10 cellular contexts compared by ENCODE assay signal in the genomic region with DNA sequence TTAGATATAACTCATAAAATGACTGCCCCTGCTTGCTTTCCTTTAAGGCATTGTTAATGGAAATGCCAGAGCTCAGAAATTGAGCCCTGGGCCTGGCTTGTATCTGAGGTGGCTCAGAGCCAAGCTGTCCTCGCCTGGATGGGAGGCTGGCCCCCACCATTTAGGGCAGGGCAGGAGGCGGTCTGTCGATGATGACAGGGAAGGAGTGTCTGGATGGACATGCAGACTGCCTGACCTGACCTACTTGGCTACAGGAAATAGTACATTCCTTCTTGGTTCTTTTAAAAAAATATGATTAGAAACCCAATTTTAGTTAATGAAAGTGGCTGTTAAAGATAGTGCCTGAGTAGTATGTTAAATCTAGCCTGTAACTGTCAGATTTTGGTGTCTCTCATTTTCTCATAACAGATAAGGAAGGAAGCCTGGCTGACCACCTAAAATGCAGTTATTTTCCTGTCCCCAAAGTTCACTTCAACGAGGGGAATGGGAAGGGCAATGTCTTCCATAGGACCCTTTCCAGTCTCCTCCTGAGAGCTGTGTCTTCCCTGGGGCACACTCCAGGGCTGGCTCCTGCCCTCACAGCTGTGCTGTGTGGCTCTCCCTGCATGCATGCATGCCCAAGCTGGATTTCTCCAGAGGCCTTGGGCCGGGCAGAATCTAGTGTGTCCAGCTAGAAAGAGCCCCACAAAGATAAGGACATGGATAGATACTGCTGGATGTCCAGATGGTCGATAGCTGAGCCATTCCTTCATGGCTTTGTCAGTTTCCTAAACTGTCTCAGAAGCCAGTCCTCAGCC. TPM values are rescaled to one million over a fixed set of nuclear protein-coding genes. Genes with fewer than 3 reads are reported as not detected.
A peak's percentile ranks its signal among the peaks of the same experiment; 100 is the strongest.
DNase-seq lines count a peak whose midpoint lies in the region; ATAC-seq and TF ChIP-seq lines count a peak whose summit lies in the region.
"Had no signal": no experiment of that assay in that cellular context is flagged by ENCODE, and none has a peak within 500 bp of the region (broad histone marks: within the 10 kb centered on the region; RNA-seq: fewer than 3 reads in every experiment).

No MANE protein-coding gene starts in this region.

- H3K9me3 ChIP-seq in lung (ENCODE audit: control insufficient read depth in 2 of 2, insufficient read depth in 1 of 2, low read length in 1 of 2) (no peaks in the 10 kb centered on the region), thyroid gland (no peaks in the 10 kb centered on the region)

- H3K4me1 ChIP-seq in lung (ENCODE audit: control insufficient read depth in 2 of 2, insufficient read depth in 2 of 2, low read length in 2 of 2) = peaks cover 15 to 31% of the 10 kb centered on the region in 2 donors
- peaks cover 33 to 52% of the 10 kb centered on the region in 2 donors for H3K4me1 ChIP-seq in thyroid gland

- H3K27ac ChIP-seq in lung (ENCODE audit: low read depth in 1 of 2, low read length in 1 of 2) = peak overlapping the region in 1 of 2 donors; percentile 52
- H3K27ac ChIP-seq in thyroid gland = peak overlapping the region; percentile 17 to 81 (median 73)

- H3K4me3 ChIP-seq in lung (no peak overlapping the region), thyroid gland (replicated peaks in 1 of 3) (no peak overlapping the region)

- peaks cover 0 to 18% of the 10 kb centered on the region in 2 donors for H3K36me3 ChIP-seq in lung (ENCODE audit: control insufficient read depth in 2 of 2, insufficient read depth in 2 of 2, low read length in 2 of 2)
- H3K36me3 ChIP-seq in thyroid gland = peaks cover 6 to 14% of the 10 kb centered on the region in 2 donors

- DNase-seq in NCI-H226 = peak; percentile 57
- DNase-seq in epidermal melanocyte (ENCODE audit: insufficient read length, low spot score) = peak; percentile 45
- peak; percentile 51 for DNase-seq in lung (ENCODE audit: low spot score)
- peak; percentile 81 to 88 for DNase-seq in thyroid gland
- no peak for DNase-seq in NCI-H82 (lab: John Stamatoyannopoulos, UW)
- no peak for DNase-seq in GM19238 (ENCODE audit: insufficient read length, low spot score)
- DNase-seq: NCI-H2107; stimulated activated CD4-positive, alpha-beta T cell treated with anti-CD3 and anti-CD28 coated beads, Interleukin-12 subunit alpha, Interleukin-12 subunit beta, amount 100 ng/mL, for 4 hours had no signal

- no peak for TF ChIP-seq POLR2A in thyroid gland (IDR thresholded peaks at IDR 0.05)

- H3K27me3 ChIP-seq in lung (ENCODE audit: control insufficient read depth, insufficient read depth) (no peaks in the 10 kb centered on the region), thyroid gland (no peaks in the 10 kb centered on the region)

- WGBS in lung, 2 donors = 58 to 65% methylated on average over 6 of the region's 6 CpGs
- 40 to 43% methylated on average over 6 of the region's 6 CpGs for WGBS in thyroid gland, 2 donors

- intact Hi-C loops in thyroid gland (cut with DNase I) = no loop called here

- ATAC-seq in lung (ENCODE audit: insufficient read depth, low FRiP score) (peak; percentile 64), HG02870 (IDR thresholded peaks at IDR 0.05; ENCODE audit: unreplicated experiment) (no peak), GM18907 (IDR thresholded peaks at IDR 0.05; ENCODE audit: unreplicated experiment) (no peak)

- TF ChIP-seq CTCF in lung (IDR thresholded peaks at IDR 0.05; ENCODE audit: control extremely low read depth, extremely low read depth) (no peak), thyroid gland (IDR thresholded peaks at IDR 0.05) (no peak)

RNA-seq across cellular contexts. Expression of a gene that starts 42.3 kb away (rescaled TPM):
- 100 to 1,000 TPM; 210 to 286 TPM for total RNA-seq in lung
- polyA plus RNA-seq in lung = 100 to 1,000 TPM; 149 to 334 TPM
- 100 to 1,000 TPM; 149 to 242 (median 227) TPM for total RNA-seq in thyroid gland

Comparison
In these comparisons a context has a peak if more than half of its experiments do, and no peak if none do; other contexts are left out.
1. DNase-seq: peak in NCI-H226 (single experiment), epidermal melanocyte (single experiment), lung (single experiment) and thyroid gland (2 of 2); none in NCI-H82 (single experiment) and GM19238 (single experiment).